Comparison of ENCODE assay signal across 19 cellular contexts in genomic region chr4:84690481-84690880, GRCh38.
DNase-seq lines count a peak whose midpoint lies in the region; ATAC-seq, FAIRE-seq and TF ChIP-seq lines count a peak whose summit lies in the region.
"Had no signal": no experiment of that assay in that cellular context is flagged by ENCODE, and none has a peak within 500 bp of the region (broad histone marks: within the 10 kb centered on the region; RNA-seq: fewer than 3 reads in every experiment).

No MANE protein-coding gene starts in this region.

- ATAC-seq in GM23338 (no peak), RWPE2 (ENCODE audit: low read depth) (no peak), HG03520 (IDR thresholded peaks at IDR 0.05; ENCODE audit: unreplicated experiment) (no peak), HG03095 (IDR thresholded peaks at IDR 0.05; ENCODE audit: unreplicated experiment) (no peak)
- ATAC-seq: GM12878 had no signal

- H3K9ac ChIP-seq in endothelial cell of umbilical vein (replicated peaks; ENCODE audit: extremely low read depth, insufficient read depth, low read length) = no peak overlapping the region
- H3K9ac ChIP-seq in smooth muscle cell (ENCODE audit: low read depth) = peak overlapping the region; percentile 0

- H3K27ac Mint-ChIP-seq in GM23338 = peak overlapping the region; percentile 19; the same call in 1 of the 2 replicates
- H3K27ac Mint-ChIP-seq: activated T-helper 1 cell treated with anti-CD3 and anti-CD28 coated beads, Interleukin-12 subunit alpha, Interleukin-12 subunit beta, Interleukin-2, Interleukin-4 antibody, amounts not matched to agents 30 ng/mL and 10 ng/mL and 1 ng/mL, durations not matched to agents 14 hours and 24 hours and 36 hours had no signal

- H3K36me3 ChIP-seq in GM23338 (ENCODE audit: insufficient read depth) (peaks cover 39% of the 10 kb centered on the region), RWPE2 (ENCODE audit: low read depth) (peaks cover 73% of the 10 kb centered on the region), endothelial cell of umbilical vein (ENCODE audit: control insufficient read depth in 2 of 2, extremely low read depth in 1 of 2, insufficient read depth in 2 of 2, low read length in 2 of 2) (peaks cover 18 to 33% of the 10 kb centered on the region in 2 experiments), smooth muscle cell (ENCODE audit: low read depth) (no peaks in the 10 kb centered on the region)

- H3K4me1 ChIP-seq in GM23338 (ENCODE audit: insufficient read depth) (peaks cover 9% of the 10 kb centered on the region), RWPE2 (ENCODE audit: insufficient read depth, poor library complexity, severe bottlenecking) (peaks cover 36% of the 10 kb centered on the region), endothelial cell of umbilical vein (ENCODE audit: control insufficient read depth, extremely low read depth, insufficient read depth, low read length) (peaks cover 34% of the 10 kb centered on the region), smooth muscle cell (ENCODE audit: low read depth) (peaks cover 3% of the 10 kb centered on the region)

- H3K27me3 ChIP-seq in GM23338 (ENCODE audit: insufficient read depth) (no peaks in the 10 kb centered on the region), RWPE2 (ENCODE audit: insufficient read depth, poor library complexity, severe bottlenecking) (no peaks in the 10 kb centered on the region), endothelial cell of umbilical vein (ENCODE audit: control insufficient read depth in 2 of 2, insufficient read depth in 2 of 2, low read length in 2 of 2) (no peaks in the 10 kb centered on the region), smooth muscle cell (ENCODE audit: low read depth) (no peaks in the 10 kb centered on the region)
- H3K27me3 ChIP-seq: cardiac muscle cell, neutrophil had no signal

- H3K9me3 ChIP-seq in RWPE2 (ENCODE audit: severe bottlenecking) = no peaks in the 10 kb centered on the region
- no peaks in the 10 kb centered on the region for H3K9me3 ChIP-seq in endothelial cell of umbilical vein (replicated peaks; ENCODE audit: control insufficient read depth, insufficient read depth, low read length)
- no peaks in the 10 kb centered on the region for H3K9me3 ChIP-seq in smooth muscle cell (replicated peaks; ENCODE audit: low read depth)
- H3K9me3 ChIP-seq: neutrophil had no signal

- H3K9me1 ChIP-seq in endothelial cell of umbilical vein (replicated peaks; ENCODE audit: control insufficient read depth, extremely low read depth, insufficient read depth, low read length) = no peaks in the 10 kb centered on the region

- TF ChIP-seq CTCF in GM23338 (conservative IDR thresholded peaks at IDR 0.05; ENCODE audit: low read depth in 2 of 2) (no peak), RWPE2 (IDR thresholded peaks at IDR 0.05; ENCODE audit: poor library complexity, severe bottlenecking) (no peak), endothelial cell of umbilical vein (IDR thresholded peaks at IDR 0.05; ENCODE audit: extremely low read depth in 1 of 2, insufficient read depth in 1 of 2, low read depth in 1 of 2, low read length in 2 of 2) (no peak), smooth muscle cell (IDR thresholded peaks at IDR 0.05; ENCODE audit: borderline replicate concordance, insufficient read depth, poor library complexity, severe bottlenecking) (no peak)

- H2AFZ ChIP-seq in GM23338 (no peak overlapping the region), endothelial cell of umbilical vein (ENCODE audit: low read depth, low read length) (no peak overlapping the region), smooth muscle cell (ENCODE audit: low read depth) (no peak overlapping the region)

- no peak overlapping the region for H3K4me2 ChIP-seq in GM23338
- no peak overlapping the region for H3K4me2 ChIP-seq in endothelial cell of umbilical vein (ENCODE audit: insufficient read depth, low read length)
- H3K4me2 ChIP-seq in smooth muscle cell = peak overlapping the region; percentile 42

- BruUV-seq in endothelial cell of umbilical vein (replicated peaks; lab: Mats Ljungman, UMichigan) = no TSS peak

- H3K4me3 Mint-ChIP-seq in GM23338 = no peak overlapping the region
- H3K4me3 Mint-ChIP-seq: activated T-helper 1 cell treated with anti-CD3 and anti-CD28 coated beads, Interleukin-12 subunit alpha, Interleukin-12 subunit beta, Interleukin-2, Interleukin-4 antibody, amounts not matched to agents 30 ng/mL and 10 ng/mL and 1 ng/mL, durations not matched to agents 14 hours and 24 hours and 36 hours had no signal

- peaks cover 2% of the 10 kb centered on the region for H3K27me3 Mint-ChIP-seq in GM23338 (ENCODE audit: insufficient read depth, low read depth, poor library complexity)

- 84% methylated on average over 7 of the region's 7 CpGs for WGBS in smooth muscle cell (ENCODE audit: low lambda C conversion rate)

- dilution Hi-C loops in endothelial cell of umbilical vein (cut with MboI; ENCODE audit: extremely low pct_ligation_motif_present, low sequenced_read_pairs) = no loop called here

- intact Hi-C loops in endothelial cell of umbilical vein (cut with micrococcal nuclease) = loop anchor here (2.0 kb wide), 1 partner anchor 276 kb away; the partner anchor contains the start of gene WDFY3

- peak; percentile 8 for FAIRE-seq in endothelial cell of umbilical vein (lab: Jason Lieb, UNC)
- FAIRE-seq: GM12878 had no signal

- no peaks in the 10 kb centered on the region for H3K9me3 Mint-ChIP-seq in GM23338
- H3K9me3 Mint-ChIP-seq: activated T-helper 1 cell treated with anti-CD3 and anti-CD28 coated beads, Interleukin-12 subunit alpha, Interleukin-12 subunit beta, Interleukin-2, Interleukin-4 antibody, amounts not matched to agents 30 ng/mL and 10 ng/mL and 1 ng/mL, durations not matched to agents 14 hours and 24 hours and 36 hours had no signal

- H4K20me1 ChIP-seq in GM23338 (replicated peaks; ENCODE audit: insufficient read depth) (0 out of 2 replicates have a peak, but pooled peaks cover 7% of the 10 kb centered on the region), endothelial cell of umbilical vein (replicated peaks; ENCODE audit: control insufficient read depth, extremely low read depth, insufficient read depth, low read length) (no peaks in the 10 kb centered on the region), smooth muscle cell (ENCODE audit: low read depth) (no peaks in the 10 kb centered on the region)

- H3K9me2 ChIP-seq in GM23338 (ENCODE audit: insufficient read depth) = no peaks in the 10 kb centered on the region

- peaks cover 46% of the 10 kb centered on the region for H3K36me3 Mint-ChIP-seq in GM23338 (ENCODE audit: low read depth)

- H3K4me1 Mint-ChIP-seq in GM23338 = peaks cover 8% of the 10 kb centered on the region; the same call in 2 of the 3 replicates

- POLR2A ChIA-PET in endothelial cell of umbilical vein (lab: Charles Lee) = no interaction called here

- no peak for DNase-seq in GM23338 (ENCODE audit: low spot score)
- DNase-seq in RWPE2 (ENCODE audit: low spot score) = no peak
- DNase-seq in endothelial cell of umbilical vein (ENCODE audit: low read depth, low spot score) = no peak
- no peak for DNase-seq in smooth muscle cell (lab: John Stamatoyannopoulos, UW; ENCODE audit: unreplicated experiment)
- DNase-seq in activated T-cell treated with anti-CD3 and anti-CD28 coated beads, Interleukin-2, amount 50 U/mL, for 1 hour = no peak
- DNase-seq: activated CD4-positive, alpha-beta T cell treated with anti-CD3 and anti-CD28 coated beads, Interleukin-2, amount 50 U/mL, for 48 hours; effector memory CD4-positive, alpha-beta T cell; GDM1; NCI-H1092; NCI-H526; right cardiac atrium; stimulated activated CD4-positive, alpha-beta T cell treated with anti-CD3 and anti-CD28 coated beads, Interleukin-1b, Interleukin-23, amount 100 ng/mL, for 48 hours had no signal

- H3K4me3 ChIP-seq in GM23338 (no peak overlapping the region), RWPE2 (ENCODE audit: severe bottlenecking) (no peak overlapping the region), endothelial cell of umbilical vein (replicated peaks in 1 of 3; ENCODE audit: insufficient read depth in 1 of 3, low read depth in 1 of 3, low read length in 3 of 3) (no peak overlapping the region), smooth muscle cell (no peak overlapping the region)
- H3K4me3 ChIP-seq: cardiac muscle cell, GM12878, SK-N-MC had no signal

- no peaks in the 10 kb centered on the region for H3K79me2 ChIP-seq in GM23338 (replicated peaks; ENCODE audit: insufficient read depth)
- no peaks in the 10 kb centered on the region for H3K79me2 ChIP-seq in endothelial cell of umbilical vein (ENCODE audit: control insufficient read depth, insufficient read depth, low read length)
- no peaks in the 10 kb centered on the region for H3K79me2 ChIP-seq in smooth muscle cell (ENCODE audit: low read depth)

- TF ChIP-seq POLR2A in endothelial cell of umbilical vein (IDR thresholded peaks at IDR 0.05; ENCODE audit: low read depth, low read length) = no peak

- 0 out of 2 replicates have a peak overlapping the region, but pooled peaks have one; percentile 12 for H3K27ac ChIP-seq in GM23338 (ENCODE audit: low read depth)
- peak overlapping the region; percentile 90 for H3K27ac ChIP-seq in RWPE2 (ENCODE audit: poor library complexity, severe bottlenecking)
- H3K27ac ChIP-seq in endothelial cell of umbilical vein (ENCODE audit: insufficient read depth, low read depth, low read length) = peak overlapping the region; percentile 8
- H3K27ac ChIP-seq in smooth muscle cell (ENCODE audit: low read depth) = peak overlapping the region; percentile 73
- H3K27ac ChIP-seq: cardiac muscle cell, neutrophil had no signal

- H3F3A ChIP-seq in GM23338 (replicated peaks; ENCODE audit: low read depth) = peaks cover 4% of the 10 kb centered on the region; the same call in 1 of the 2 replicates
- peaks cover 19% of the 10 kb centered on the region for H3F3A ChIP-seq in smooth muscle cell (ENCODE audit: low read depth)

- CTCF ChIA-PET in endothelial cell of umbilical vein (lab: Charles Lee) = interaction anchor here (1.0 to 1.9 kb wide), 3 partner anchors 11 to 281 kb away, joined by 3 to 7 read pairs (median 6); no protein-coding TSS in a partner anchor

TF ChIP-seq in GM23338, 12 proteins besides CTCF, POLR2A, EP300 and RAD21:
- no peak for TF ChIP-seq CREB1 (CRISPR knock-in tag; IDR thresholded peaks at IDR 0.05; ENCODE audit: low read depth)
- no peak for TF ChIP-seq STAT1 (IDR thresholded peaks at IDR 0.05; ENCODE audit: unreplicated experiment)

TF ChIP-seq in endothelial cell of umbilical vein, 7 proteins besides CTCF, POLR2A, EP300 and RAD21 (continues in another document):
- TF ChIP-seq GATA2 (IDR thresholded peaks at IDR 0.05; ENCODE audit: insufficient read depth, insufficient read length, low read depth, low read length) (no peak), FOS (IDR thresholded peaks at IDR 0.05; ENCODE audit: borderline replicate concordance, insufficient read depth, low read length) (no peak), JUN (IDR thresholded peaks at IDR 0.05; ENCODE audit: borderline replicate concordance, insufficient read depth, insufficient read length, low read depth) (no peak), POLR2AphosphoS5 (IDR thresholded peaks at IDR 0.05; ENCODE audit: insufficient read depth, low read depth, low read length) (no peak), EZH2 (IDR thresholded peaks at IDR 0.05; ENCODE audit: borderline replicate concordance, low read depth, low read length, severe bottlenecking) (no peak)
- TF ChIP-seq, protein P1, sequence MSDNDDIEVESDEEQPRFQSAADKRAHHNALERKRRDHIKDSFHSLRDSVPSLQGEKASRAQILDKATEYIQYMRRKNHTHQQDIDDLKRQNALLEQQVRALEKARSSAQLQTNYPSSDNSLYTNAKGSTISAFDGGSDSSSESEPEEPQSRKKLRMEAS (IDR thresholded peaks at IDR 0.05; ENCODE audit: insufficient read depth, insufficient read length) = no peak

Comparison
In these comparisons a context has a peak if more than half of its experiments do, and no peak if none do; other contexts are left out.
1. H3K27ac ChIP-seq: peak in every context shown above with its lines; median percentile 90 in RWPE2; 73 in smooth muscle cell; 12 in GM23338; 8 in endothelial cell of umbilical vein.